Comparison of ENCODE assay signal across 2 cellular contexts in the genomic region with DNA sequence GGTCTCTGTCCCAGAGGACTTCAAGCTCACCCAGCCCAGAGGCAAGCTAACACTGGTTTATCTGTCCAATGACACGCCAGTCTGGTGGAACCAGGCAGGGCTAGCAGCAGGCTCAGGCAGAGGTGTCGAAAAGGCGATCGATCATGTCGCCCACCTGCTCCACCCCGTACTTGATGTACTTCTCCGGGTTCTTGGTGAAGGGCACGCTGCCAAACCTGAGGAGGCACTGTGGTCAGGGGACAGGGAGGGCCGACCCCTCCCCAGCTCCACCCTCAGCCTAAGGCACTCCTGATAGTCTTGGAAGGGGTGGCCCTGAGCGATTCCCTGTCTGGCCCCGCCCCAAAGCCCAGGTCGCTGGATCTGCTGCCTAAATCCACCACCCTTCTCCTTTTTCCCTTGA.
TF ChIP-seq lines count a peak whose summit lies in the region.

No MANE protein-coding gene starts in this region.

TF ChIP-seq in SK-N-SH, 30 proteins besides CTCF, POLR2A, EP300 and RAD21 (continued from another document):
- TF ChIP-seq, protein P1, sequence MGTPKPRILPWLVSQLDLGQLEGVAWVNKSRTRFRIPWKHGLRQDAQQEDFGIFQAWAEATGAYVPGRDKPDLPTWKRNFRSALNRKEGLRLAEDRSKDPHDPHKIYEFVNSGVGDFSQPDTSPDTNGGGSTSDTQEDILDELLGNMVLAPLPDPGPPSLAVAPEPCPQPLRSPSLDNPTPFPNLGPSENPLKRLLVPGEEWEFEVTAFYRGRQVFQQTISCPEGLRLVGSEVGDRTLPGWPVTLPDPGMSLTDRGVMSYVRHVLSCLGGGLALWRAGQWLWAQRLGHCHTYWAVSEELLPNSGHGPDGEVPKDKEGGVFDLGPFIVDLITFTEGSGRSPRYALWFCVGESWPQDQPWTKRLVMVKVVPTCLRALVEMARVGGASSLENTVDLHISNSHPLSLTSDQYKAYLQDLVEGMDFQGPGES (IDR thresholded peaks at IDR 0.05; ENCODE audit: low read depth, low read length) = no peak
- no peak for TF ChIP-seq REST (IDR thresholded peaks at IDR 0.05; ENCODE audit: low read depth, low read length)
- TF ChIP-seq, protein P2, sequence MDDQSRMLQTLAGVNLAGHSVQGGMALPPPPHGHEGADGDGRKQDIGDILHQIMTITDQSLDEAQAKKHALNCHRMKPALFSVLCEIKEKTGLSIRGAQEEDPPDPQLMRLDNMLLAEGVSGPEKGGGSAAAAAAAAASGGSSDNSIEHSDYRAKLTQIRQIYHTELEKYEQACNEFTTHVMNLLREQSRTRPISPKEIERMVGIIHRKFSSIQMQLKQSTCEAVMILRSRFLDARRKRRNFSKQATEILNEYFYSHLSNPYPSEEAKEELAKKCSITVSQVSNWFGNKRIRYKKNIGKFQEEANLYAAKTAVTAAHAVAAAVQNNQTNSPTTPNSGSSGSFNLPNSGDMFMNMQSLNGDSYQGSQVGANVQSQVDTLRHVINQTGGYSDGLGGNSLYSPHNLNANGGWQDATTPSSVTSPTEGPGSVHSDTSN (IDR thresholded peaks at IDR 0.05) = no peak
- no peak for TF ChIP-seq POLR2AphosphoS5 (IDR thresholded peaks at IDR 0.05; ENCODE audit: low read depth, low read length)
- TF ChIP-seq USF2 (IDR thresholded peaks at IDR 0.05; ENCODE audit: borderline replicate concordance, low read depth, low read length) = no peak
- TF ChIP-seq RXRA (IDR thresholded peaks at IDR 0.05; ENCODE audit: borderline replicate concordance, low read depth) = no peak
- no peak for TF ChIP-seq SMC3 (IDR thresholded peaks at IDR 0.05; ENCODE audit: low read depth, low read length)
- no peak for TF ChIP-seq MAX (IDR thresholded peaks at IDR 0.05; ENCODE audit: low read depth)
- TF ChIP-seq TEAD4 (IDR thresholded peaks at IDR 0.05; ENCODE audit: borderline replicate concordance, insufficient read depth) = no peak
- no peak for TF ChIP-seq TCF12 (IDR thresholded peaks at IDR 0.05)

TF ChIP-seq in SK-N-SH treated with all-trans-retinoic acid at 6 μM for 48 hours, 23 proteins besides CTCF, POLR2A, EP300 and RAD21:
- TF ChIP-seq CSRNP3 (CRISPR knock-in tag; IDR thresholded peaks at IDR 0.05) (no peak), TOX (CRISPR knock-in tag; IDR thresholded peaks at IDR 0.05; ENCODE audit: borderline replicate concordance) (no peak)
